8 cellular contexts compared by ENCODE assay signal in the genomic region with DNA sequence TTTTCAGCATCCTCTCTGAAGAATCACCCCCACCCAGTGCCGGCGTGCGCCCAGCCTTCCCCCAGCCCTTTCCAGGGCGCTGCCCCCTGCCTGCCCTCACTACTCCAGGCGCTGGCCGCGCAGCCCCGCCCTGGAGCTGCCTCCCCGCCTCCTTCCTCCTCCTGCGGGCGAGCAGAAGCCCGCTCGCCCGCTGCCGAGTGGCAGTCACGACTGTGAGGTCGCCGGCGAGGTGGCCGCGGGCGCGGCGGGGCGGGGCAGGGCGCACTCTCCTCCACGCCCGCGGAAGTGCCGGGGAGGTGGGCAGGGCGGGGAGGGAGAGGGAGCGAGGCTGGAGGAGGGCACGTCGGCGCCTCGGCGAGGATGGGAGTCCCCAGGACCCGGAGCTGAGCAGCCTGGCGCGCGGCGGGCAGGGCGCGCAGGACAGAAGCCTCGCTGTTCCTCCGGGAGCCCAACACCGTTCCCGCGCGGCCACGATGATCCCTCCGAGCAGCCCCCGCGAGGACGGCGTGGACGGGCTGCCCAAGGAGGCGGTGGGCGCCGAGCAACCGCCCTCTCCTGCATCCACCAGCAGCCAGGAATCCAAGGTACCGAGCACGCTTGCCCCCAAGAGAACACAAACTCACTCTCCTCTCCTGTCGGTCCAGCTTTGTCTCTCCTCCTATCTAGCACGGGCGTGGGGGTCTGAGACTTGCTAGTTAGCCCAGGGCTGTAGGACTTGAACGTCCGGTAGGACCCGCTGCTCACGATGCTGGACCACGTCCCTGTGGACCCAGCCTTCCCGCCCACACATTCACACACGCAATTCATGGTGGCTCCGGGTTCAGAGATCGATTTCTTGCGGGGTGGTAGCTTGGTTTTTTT. TPM values are rescaled to one million over a fixed set of nuclear protein-coding genes. Genes with fewer than 3 reads are reported as not detected.
A peak's percentile ranks its signal among the peaks of the same experiment; 100 is the strongest.
DNase-seq lines count a peak whose midpoint lies in the region; ATAC-seq, FAIRE-seq and TF ChIP-seq lines count a peak whose summit lies in the region.

A gene with protein sequence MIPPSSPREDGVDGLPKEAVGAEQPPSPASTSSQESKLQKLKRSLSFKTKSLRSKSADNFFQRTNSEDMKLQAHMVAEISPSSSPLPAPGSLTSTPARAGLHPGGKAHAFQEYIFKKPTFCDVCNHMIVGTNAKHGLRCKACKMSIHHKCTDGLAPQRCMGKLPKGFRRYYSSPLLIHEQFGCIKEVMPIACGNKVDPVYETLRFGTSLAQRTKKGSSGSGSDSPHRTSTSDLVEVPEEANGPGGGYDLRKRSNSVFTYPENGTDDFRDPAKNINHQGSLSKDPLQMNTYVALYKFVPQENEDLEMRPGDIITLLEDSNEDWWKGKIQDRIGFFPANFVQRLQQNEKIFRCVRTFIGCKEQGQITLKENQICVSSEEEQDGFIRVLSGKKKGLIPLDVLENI (plus strand): TSS at position 334 of the 861 bp plus-strand sequence. CDS start 140 bp downstream, at position 474.

- no peaks in the 10 kb centered on the region; the same call in 1 of the 2 replicates for H3K79me1 ChIP-seq in H1 (ENCODE audit: low read depth, low read length)

- POLR2A ChIA-PET in H1 (lab: Charles Lee; ENCODE audit: partially characterized antibody), result interaction anchor here (1.2 to 1.6 kb wide), 3 partner anchors 11 to 25 kb away, joined by 3 to 4 read pairs (median 3); no protein-coding TSS in a partner anchor

- H3K4ac ChIP-seq in H1 (replicated peaks; ENCODE audit: insufficient read length, low read depth, low read length), result no peak within 1 kb of the TSS

- no peak within 1 kb of the TSS for H2AK5ac ChIP-seq in H1 (ENCODE audit: low read depth, low read length)

- H3K4me2 ChIP-seq in H1 (ENCODE audit: insufficient read depth in 1 of 2, low read depth in 2 of 2, low read length in 2 of 2), result peak within 1 kb of the TSS; percentile 86 to 91

- H3K4me3 ChIP-seq in H1 (ENCODE audit: extremely low read depth in 1 of 4, insufficient read depth in 2 of 4, low read depth in 3 of 4, low read length in 4 of 4) (peak within 1 kb of the TSS; percentile 79 to 88 (median 82)), muscle layer of colon (ENCODE audit: low read depth in 1 of 2, low read length in 2 of 2) (peak within 1 kb of the TSS; percentile 39 to 68), vagina (peak within 1 kb of the TSS; percentile 49 to 56)

- peak; percentile 62 for ATAC-seq in GM18502 (IDR thresholded peaks at IDR 0.05; ENCODE audit: poor library complexity, unreplicated experiment)
- ATAC-seq in HG02885 (IDR thresholded peaks at IDR 0.05; ENCODE audit: poor library complexity, unreplicated experiment), result no peak

- H3K4me1 ChIP-seq in H1 (replicated peaks in 1 of 4; ENCODE audit: control insufficient read depth in 3 of 4, insufficient read depth in 4 of 4, low read length in 3 of 4), result peaks cover 0 to 12% (median 7%) of the 10 kb centered on the region in 4 experiments; a peak in 6 of 7 replicates
- no peaks in the 10 kb centered on the region for H3K4me1 ChIP-seq in muscle layer of colon (ENCODE audit: insufficient read depth, low read length)
- no peaks in the 10 kb centered on the region for H3K4me1 ChIP-seq in vagina

- peak within 1 kb of the TSS; percentile 67; the same call in 1 of the 2 replicates for H2BK15ac ChIP-seq in H1 (ENCODE audit: low read length)

- peak within 1 kb of the TSS; percentile 93 for H4K91ac ChIP-seq in H1 (replicated peaks; ENCODE audit: insufficient read length, low read length)

- TF ChIP-seq POLR2A in H1 (IDR thresholded peaks at IDR 0.05; ENCODE audit: control extremely low read depth in 1 of 2, low read depth in 2 of 2, low read length in 2 of 2) (peak; percentile 52 to 60), vagina (IDR thresholded peaks at IDR 0.05) (no peak), GM12891 (IDR thresholded peaks at IDR 0.05; ENCODE audit: low read depth, low read length) (no peak)

- peak within 1 kb of the TSS; percentile 40 for H3K14ac ChIP-seq in H1 (ENCODE audit: insufficient read length)

- H3K36me3 ChIP-seq in H1 (ENCODE audit: control insufficient read depth in 2 of 4, insufficient read depth in 4 of 4, low read length in 3 of 4) (no peaks in the 10 kb centered on the region; a peak in 1 of 8 replicates), muscle layer of colon (ENCODE audit: insufficient read depth, low read length) (no peaks in the 10 kb centered on the region), vagina (no peaks in the 10 kb centered on the region)

- H3K27me3 ChIP-seq in H1 (replicated peaks in 1 of 4; ENCODE audit: control insufficient read depth in 3 of 4, extremely low read depth in 1 of 4, insufficient read depth in 3 of 4, low read length in 3 of 4) (peaks cover 0 to 17% (median 7%) of the 10 kb centered on the region in 4 experiments; a peak in 4 of 7 replicates), muscle layer of colon (ENCODE audit: control insufficient read depth in 1 of 2, insufficient read depth in 2 of 2, low read length in 2 of 2) (no peaks in the 10 kb centered on the region), vagina (no peaks in the 10 kb centered on the region)

- no peak within 1 kb of the TSS for H2BK20ac ChIP-seq in H1 (ENCODE audit: low read length)

- H3K23me2 ChIP-seq in H1 (ENCODE audit: low read depth, low read length), result peaks cover 6% of the 10 kb centered on the region; the same call in 1 of the 2 replicates

- peak within 1 kb of the TSS; percentile 77 for H2AFZ ChIP-seq in H1 (ENCODE audit: low read length)

- FAIRE-seq in RCC 7860 (lab: Jason Lieb, UNC) (no peak), H1 (lab: Jason Lieb, UNC) (no peak), GM12891 (lab: Jason Lieb, UNC) (no peak)

- intact Hi-C loops in vagina (cut with DNase I), result no loop called here

- H3K27ac ChIP-seq in H1 (ENCODE audit: low read depth, low read length) (no peak within 1 kb of the TSS), muscle layer of colon (ENCODE audit: low read depth, low read length) (no peak within 1 kb of the TSS), vagina (no peak within 1 kb of the TSS)

- TF ChIP-seq RAD21 in H1 (IDR thresholded peaks at IDR 0.05 in 1 of 2, conservative IDR thresholded peaks at IDR 0.05 in 1 of 2; ENCODE audit: low read depth in 2 of 2, low read length in 2 of 2), result no peak

- 1% methylated on average over 43 of the region's 76 CpGs; no CpG with 5 or more reads in 1 of the 2 experiments for WGBS in H1 (ENCODE audit: extremely low coverage in 1 of 2, insufficient coverage in 1 of 2, insufficient read length in 1 of 2, insufficient replicate concordance in 2 of 2, low coverage in 1 of 2, low lambda C conversion rate in 2 of 2, missing lambda C conversion rate in 1 of 2), 2 experiments

- H3K79me2 ChIP-seq in H1 (ENCODE audit: control insufficient read depth in 1 of 2, insufficient read depth in 2 of 2, low read length in 2 of 2), result 0 out of 4 replicates have a peak, but pooled peaks cover 0 to 11% of the 10 kb centered on the region in 2 experiments

- in situ Hi-C loops in ACHN (cut with HindIII; ENCODE audit: low pct_ligation_motif_present, low pct_unique_long_range_greater_than_20kb, low sequenced_read_pairs), result no loop called here

- H2BK12ac ChIP-seq in H1 (ENCODE audit: low read depth, low read length), result peak within 1 kb of the TSS; percentile 86

- H3K9me3 ChIP-seq in H1 (ENCODE audit: insufficient read depth in 2 of 2, low read depth in 1 of 2, low read length in 1 of 2) (no peaks in the 10 kb centered on the region), muscle layer of colon (ENCODE audit: low read length) (no peaks in the 10 kb centered on the region), vagina (no peaks in the 10 kb centered on the region)

- peak within 1 kb of the TSS; percentile 24 for H3K56ac ChIP-seq in H1 (replicated peaks; ENCODE audit: insufficient read length, low read depth, low read length)

- no peak for TF ChIP-seq EP300 in H1 (IDR thresholded peaks at IDR 0.05; ENCODE audit: borderline replicate concordance in 1 of 2, low read depth in 2 of 2, low read length in 2 of 2)

- H4K20me1 ChIP-seq in H1 (replicated peaks in 1 of 2; ENCODE audit: control insufficient read depth in 1 of 2, insufficient read depth in 2 of 2, low read length in 2 of 2), result no peaks in the 10 kb centered on the region

- peak within 1 kb of the TSS; percentile 85; the same call in 1 of the 2 replicates for H2BK5ac ChIP-seq in H1 (ENCODE audit: low read depth, low read length)

- peak within 1 kb of the TSS; percentile 90 for H3K18ac ChIP-seq in H1 (ENCODE audit: extremely low read depth, low read length)

- CTCF ChIA-PET in H1 (lab: Charles Lee; ENCODE audit: partially characterized antibody), result interaction anchor here (0.5 to 1.2 kb wide), 4 partner anchors 25 to 120 kb away, joined by 3 to 4 read pairs (median 3); no protein-coding TSS in a partner anchor

- peak; percentile 62 for DNase-seq in ACHN
- peak; percentile 70 for DNase-seq in RCC 7860 (ENCODE audit: low spot score)
- peak in 1 of 2 experiments; percentile 80 for DNase-seq in H1 (ENCODE audit: low read depth in 1 of 2, low spot score in 2 of 2)
- no peak for DNase-seq in vagina (ENCODE audit: extremely low spot score in 2 of 2)
- DNase-seq in GM12891 (ENCODE audit: insufficient read length, low spot score), result no peak

- peak within 1 kb of the TSS; percentile 86 for H4K8ac ChIP-seq in H1 (ENCODE audit: extremely low read depth, insufficient read depth, low read length)

- no peak within 1 kb of the TSS for H3K23ac ChIP-seq in H1 (ENCODE audit: insufficient read length)

- H3K9ac ChIP-seq in H1 (replicated peaks in 1 of 4; ENCODE audit: extremely low read depth in 1 of 4, low read depth in 3 of 4, low read length in 3 of 4), result peak within 1 kb of the TSS in 3 of 4 experiments; percentile 70 to 84 (median 75); a peak in 5 of 7 replicates
- H3K9ac ChIP-seq in muscle layer of colon (ENCODE audit: low read length), result peak within 1 kb of the TSS; percentile 28

- no peak for TF ChIP-seq CTCF in H1 (IDR thresholded peaks at IDR 0.05; ENCODE audit: control extremely low read depth in 1 of 3, insufficient read depth in 1 of 3, low read depth in 1 of 3, low read length in 3 of 3)
- TF ChIP-seq CTCF in vagina (IDR thresholded peaks at IDR 0.05), result no peak

- H4K5ac ChIP-seq in H1 (ENCODE audit: insufficient read length, low read depth, low read length), result no peak within 1 kb of the TSS

- H2BK120ac ChIP-seq in H1 (replicated peaks; ENCODE audit: low read depth, low read length), result no peak within 1 kb of the TSS

TF ChIP-seq in H1, 55 proteins besides CTCF, POLR2A, EP300 and RAD21 (continues in another document):
- TF ChIP-seq KDM5A (IDR thresholded peaks at IDR 0.05; ENCODE audit: low read length), result no peak

RNA-seq across cellular contexts. Expression of the gene that starts here (rescaled TPM):
- 16.5 and 18.1 TPM in 2 replicates for total RNA-seq in H1 (2021; fragmentation: NEBNext Ultra II Directional; extraction: Animal tissue kit (Norgen Biotek cat#: 25700))
- polyA plus RNA-seq in H1 (2011; rRNA removed), result 8.0 and 8.9 TPM in 2 replicates
- polyA plus RNA-seq in H1 (2011; cell fraction: cytosol; rRNA removed), result 10.7 TPM
- polyA plus RNA-seq in H1 (2011; cell fraction: nucleus; rRNA removed), result 14.4 TPM
- polyA plus RNA-seq in H1 (2012, experiment 1 of 2), result 7.4 to 12.0 TPM (median 9.5 TPM) in 4 replicates
- polyA plus RNA-seq in H1 (2012, experiment 2 of 2), result 7.6 TPM
- 10.3 TPM for polyA plus RNA-seq in H1 (2013, experiment 1 of 2)
- polyA plus RNA-seq in H1 (2013, experiment 2 of 2), result 9.6 TPM
- polyA minus RNA-seq in H1 (2011; rRNA and poly(A)+ RNA removed), result 21.1 and 27.3 TPM in 2 replicates
- 13.4 TPM for polyA minus RNA-seq in H1 (2011; cell fraction: cytosol; rRNA and poly(A)+ RNA removed)
- 30.7 TPM for polyA minus RNA-seq in H1 (2011; cell fraction: nucleus; rRNA and poly(A)+ RNA removed)
- total RNA-seq in vagina, result 3.9 TPM
- polyA plus RNA-seq in GM12891 (2012; ENCODE audit: low read depth, missing spikeins), result not detected

Comparison
In these comparisons a context has a peak if more than half of its experiments do, and no peak if none do; other contexts are left out.
1. DNase-seq: peak in ACHN (single experiment) and RCC 7860 (single experiment); none in vagina (0 of 2) and GM12891 (single experiment).
2. POLR2A ChIP-seq: peak in H1 (2 of 2); none in vagina (0 of 2) and GM12891 (single experiment).
3. Peak in every context shown above with its lines, with median percentiles within 50 percentile points of each other: H3K4me3 ChIP-seq.